31 cellular contexts compared by ENCODE assay signal in genomic region chr2:140601342-140601741, GRCh38.
"Had no signal": no experiment of that assay in that cellular context is flagged by ENCODE, and none has a peak within 500 bp of the region (broad histone marks: within the 10 kb centered on the region; RNA-seq: fewer than 3 reads in every experiment).

No MANE protein-coding gene starts in this region.

- H3K36me3 Mint-ChIP-seq: activated naive CD4-positive, alpha-beta T cell treated with anti-CD3 and anti-CD28 coated beads, Interleukin-2, amount 50 U/mL, for 24 hours; activated naive CD8-positive, alpha-beta T cell treated with anti-CD3 and anti-CD28 coated beads for 36 hours; brain had no signal

- H3K27ac Mint-ChIP-seq: activated CD4-positive, alpha-beta memory T cell treated with anti-CD3 and anti-CD28 coated beads, Interleukin-2, amount 10 ng/mL, durations not matched to agents 7 days and 5 days; activated CD4-positive, alpha-beta T cell treated with anti-CD3 and anti-CD28 coated beads, Interleukin-2, amount 10 ng/mL, durations not matched to agents 7 days and 5 days; activated naive CD4-positive, alpha-beta T cell treated with anti-CD3 and anti-CD28 coated beads for 36 hours; activated naive CD4-positive, alpha-beta T cell treated with anti-CD3 and anti-CD28 coated beads, Interleukin-2, amount 50 U/mL, for 24 hours; activated naive CD8-positive, alpha-beta T cell treated with anti-CD3 and anti-CD28 coated beads for 36 hours; activated naive CD8-positive, alpha-beta T cell treated with anti-CD3 and anti-CD28 coated beads, Interleukin-2, amount 50 U/mL, for 24 hours; activated T-helper 17 cell treated with anti-CD3 and anti-CD28 coated beads, Interleukin-2, amount 50 U/mL, for 72 hours; brain; dendritic cell treated with granulocyte-macrophage colony-stimulating factor and Interleukin-4, amounts not matched to agents 40 ng/mL and 50 ng/mL, for 4 days; endodermal cell had no signal

- H3K9me3 ChIP-seq: adrenal gland, ascending aorta, breast epithelium, colonic mucosa, gastrocnemius medialis had no signal

- ATAC-seq: activated naive CD8-positive, alpha-beta T cell treated with anti-CD3 and anti-CD28 coated beads, Interleukin-2, amount 50 U/mL, for 24 hours; activated T-cell treated with anti-CD3 and anti-CD28 coated beads, Interleukin-2, amount 50 U/mL, for 4 hours; activated T-helper 17 cell treated with anti-CD3 and anti-CD28 coated beads, Interleukin-2, amount 50 U/mL, for 72 hours; esophagus mucosa; gastrocnemius medialis; heart left ventricle had no signal

- H3K9me3 Mint-ChIP-seq: activated CD4-positive, alpha-beta memory T cell treated with anti-CD3 and anti-CD28 coated beads, Interleukin-2, amount 10 ng/mL, durations not matched to agents 7 days and 5 days; activated CD4-positive, alpha-beta T cell treated with anti-CD3 and anti-CD28 coated beads, Interleukin-2, amount 10 ng/mL, durations not matched to agents 7 days and 5 days; activated naive CD4-positive, alpha-beta T cell treated with anti-CD3 and anti-CD28 coated beads for 36 hours; activated naive CD8-positive, alpha-beta T cell treated with anti-CD3 and anti-CD28 coated beads for 36 hours; activated naive CD8-positive, alpha-beta T cell treated with anti-CD3 and anti-CD28 coated beads, Interleukin-2, amount 50 U/mL, for 24 hours; brain; dendritic cell treated with granulocyte-macrophage colony-stimulating factor and Interleukin-4, amounts not matched to agents 40 ng/mL and 50 ng/mL, for 4 days; endodermal cell had no signal

- H3K4me1 ChIP-seq: adrenal gland, ascending aorta, breast epithelium, colonic mucosa, gastrocnemius medialis, heart left ventricle had no signal

- H3K4me3 ChIP-seq: adrenal gland, ascending aorta, breast epithelium, cardiac muscle cell, colonic mucosa, dorsolateral prefrontal cortex, gastrocnemius medialis, heart left ventricle had no signal

- H3K27ac ChIP-seq: adrenal gland, ascending aorta, breast epithelium, cardiac muscle cell, colonic mucosa, dorsolateral prefrontal cortex, gastrocnemius medialis, heart left ventricle had no signal

- H3K27me3 Mint-ChIP-seq: activated CD4-positive, alpha-beta memory T cell treated with anti-CD3 and anti-CD28 coated beads, Interleukin-2, amount 10 ng/mL, durations not matched to agents 7 days and 5 days; activated CD4-positive, alpha-beta T cell treated with anti-CD3 and anti-CD28 coated beads, Interleukin-2, amount 10 ng/mL, durations not matched to agents 7 days and 5 days; activated naive CD4-positive, alpha-beta T cell treated with anti-CD3 and anti-CD28 coated beads, Interleukin-2, amount 50 U/mL, for 24 hours; activated naive CD8-positive, alpha-beta T cell treated with anti-CD3 and anti-CD28 coated beads for 36 hours; activated naive CD8-positive, alpha-beta T cell treated with anti-CD3 and anti-CD28 coated beads, Interleukin-2, amount 50 U/mL, for 24 hours; activated T-helper 17 cell treated with anti-CD3 and anti-CD28 coated beads, Interleukin-2, amount 50 U/mL, for 72 hours; brain; dendritic cell treated with granulocyte-macrophage colony-stimulating factor and Interleukin-4, amounts not matched to agents 40 ng/mL and 50 ng/mL, for 4 days had no signal

- H3K36me3 ChIP-seq: adrenal gland, ascending aorta, breast epithelium, cardiac muscle cell, colonic mucosa, gastrocnemius medialis, heart left ventricle had no signal

- H3K4me3 Mint-ChIP-seq: activated CD4-positive, alpha-beta memory T cell treated with anti-CD3 and anti-CD28 coated beads, Interleukin-2, amount 10 ng/mL, durations not matched to agents 7 days and 5 days; activated CD4-positive, alpha-beta T cell treated with anti-CD3 and anti-CD28 coated beads, Interleukin-2, amount 10 ng/mL, durations not matched to agents 7 days and 5 days; activated naive CD4-positive, alpha-beta T cell treated with anti-CD3 and anti-CD28 coated beads for 36 hours; activated naive CD4-positive, alpha-beta T cell treated with anti-CD3 and anti-CD28 coated beads, Interleukin-2, amount 50 U/mL, for 24 hours; activated naive CD8-positive, alpha-beta T cell treated with anti-CD3 and anti-CD28 coated beads for 36 hours; activated naive CD8-positive, alpha-beta T cell treated with anti-CD3 and anti-CD28 coated beads, Interleukin-2, amount 50 U/mL, for 24 hours; activated T-cell treated with anti-CD3 and anti-CD28 coated beads, Interleukin-2, amount 50 U/mL, for 4 hours; activated T-helper 17 cell treated with anti-CD3 and anti-CD28 coated beads, Interleukin-2, amount 50 U/mL, for 72 hours; brain; dendritic cell treated with granulocyte-macrophage colony-stimulating factor and Interleukin-4, amounts not matched to agents 40 ng/mL and 50 ng/mL, for 4 days; endodermal cell had no signal

- DNase-seq: activated CD4-positive, alpha-beta memory T cell treated with anti-CD3 and anti-CD28 coated beads, Interleukin-2, amount 10 ng/mL, durations not matched to agents 7 days and 5 days; activated CD4-positive, alpha-beta T cell treated with anti-CD3 and anti-CD28 coated beads for 1 hour; activated CD4-positive, alpha-beta T cell treated with anti-CD3 and anti-CD28 coated beads for 4 hours; activated CD4-positive, alpha-beta T cell treated with anti-CD3 and anti-CD28 coated beads, Interleukin-2, amount 10 ng/mL, durations not matched to agents 7 days and 5 days; activated CD4-positive, alpha-beta T cell treated with anti-CD3 and anti-CD28 coated beads, Interleukin-2, amount 50 U/mL, for 4 hours; activated CD8-positive, alpha-beta memory T cell treated with anti-CD3 and anti-CD28 coated beads for 24 hours; activated effector memory CD4-positive, alpha-beta T cell treated with Interleukin-2 at 50 U/mL for 16 hours; activated gamma-delta T cell treated with Interleukin-2 at 50 U/mL for 16 hours; activated naive CD4-positive, alpha-beta T cell treated with anti-CD3 and anti-CD28 coated beads for 36 hours; activated naive CD8-positive, alpha-beta T cell treated with anti-CD3 and anti-CD28 coated beads for 36 hours; activated naive CD8-positive, alpha-beta T cell treated with anti-CD3 and anti-CD28 coated beads, Interleukin-2, amount 50 U/mL, for 24 hours; activated T-cell treated with anti-CD3 and anti-CD28 coated beads, Interleukin-2, amount 50 U/mL, for 4 hours; adrenal gland; central memory CD4-positive, alpha-beta T cell; cerebellar nuclear complex; colonic mucosa; dorsolateral prefrontal cortex; effector memory CD4-positive, alpha-beta T cell; endodermal cell; gastrocnemius medialis; glutamatergic neuron; heart left ventricle; T-helper 2 cell had no signal

- H3K4me1 Mint-ChIP-seq: activated CD4-positive, alpha-beta memory T cell treated with anti-CD3 and anti-CD28 coated beads, Interleukin-2, amount 10 ng/mL, durations not matched to agents 7 days and 5 days; activated CD4-positive, alpha-beta T cell treated with anti-CD3 and anti-CD28 coated beads, Interleukin-2, amount 10 ng/mL, durations not matched to agents 7 days and 5 days; activated naive CD4-positive, alpha-beta T cell treated with anti-CD3 and anti-CD28 coated beads, Interleukin-2, amount 50 U/mL, for 24 hours; activated naive CD8-positive, alpha-beta T cell treated with anti-CD3 and anti-CD28 coated beads for 36 hours; activated naive CD8-positive, alpha-beta T cell treated with anti-CD3 and anti-CD28 coated beads, Interleukin-2, amount 50 U/mL, for 24 hours; activated T-helper 17 cell treated with anti-CD3 and anti-CD28 coated beads, Interleukin-2, amount 50 U/mL, for 72 hours; endodermal cell had no signal

- H3K27me3 ChIP-seq: adrenal gland, ascending aorta, breast epithelium, cardiac muscle cell, colonic mucosa, dorsolateral prefrontal cortex, gastrocnemius medialis, heart left ventricle had no signal
